ENCODE assay signal across 10 cellular contexts in genomic region chr20:43389839-43390626, GRCh38.
DNase-seq lines count a peak whose midpoint lies in the region; TF ChIP-seq lines count a peak whose summit lies in the region.
"Had no signal": no experiment of that assay in that cellular context is flagged by ENCODE, and none has a peak within 500 bp of the region (broad histone marks: within the 10 kb centered on the region; RNA-seq: fewer than 3 reads in every experiment).

No MANE protein-coding gene starts in this region.

- H3K4me3 ChIP-seq in neuronal stem cell (ENCODE audit: low read length in 2 of 2) = no peak overlapping the region

- no peak overlapping the region for H4K91ac ChIP-seq in H9 (ENCODE audit: insufficient read length, low read depth, low read length)
- no peak overlapping the region for H4K91ac ChIP-seq in neuronal stem cell (ENCODE audit: low read depth, low read length, poor library complexity)

- no peak overlapping the region for H2BK15ac ChIP-seq in H9 (ENCODE audit: low read depth, low read length)
- peak overlapping the region; percentile 37 for H2BK15ac ChIP-seq in neuronal stem cell (ENCODE audit: low read length)

- H3K27ac Mint-ChIP-seq in H9 = no peak overlapping the region
- H3K27ac Mint-ChIP-seq: activated naive CD8-positive, alpha-beta T cell treated with anti-CD3 and anti-CD28 coated beads, Interleukin-2, amount 10 ng/mL, durations not matched to agents 7 days and 5 days had no signal

- H4K8ac ChIP-seq in H9 (replicated peaks; ENCODE audit: insufficient read length, low read depth, low read length) = no peak overlapping the region
- no peak overlapping the region for H4K8ac ChIP-seq in neuronal stem cell (ENCODE audit: low read depth, low read length)

- H3K9ac ChIP-seq in H9 (ENCODE audit: extremely low read depth, insufficient read length, low read length) (no peak overlapping the region), neuronal stem cell (ENCODE audit: low read depth, low read length, poor library complexity) (no peak overlapping the region)

- no peak overlapping the region for H3K56ac ChIP-seq in H9 (ENCODE audit: insufficient read length, low read depth, low read length)

- no peak overlapping the region for H3K4ac ChIP-seq in H9 (ENCODE audit: low read depth, low read length)
- H3K4ac ChIP-seq in neuronal stem cell (ENCODE audit: low read length) = peak overlapping the region; percentile 53

- no peak overlapping the region for H3T11ph ChIP-seq in H9 (ENCODE audit: low read length)

- H4K5ac ChIP-seq in H9 (ENCODE audit: insufficient read length, low read depth, low read length) = no peak overlapping the region

- H2BK5ac ChIP-seq in H9 (ENCODE audit: insufficient read length, low read length) = no peak overlapping the region
- no peak overlapping the region for H2BK5ac ChIP-seq in neuronal stem cell (ENCODE audit: low read length)

- H2BK120ac ChIP-seq in H9 (ENCODE audit: low read depth, low read length, poor library complexity, severe bottlenecking) (no peak overlapping the region), neuronal stem cell (ENCODE audit: low read depth, low read length) (no peak overlapping the region)

- H3K79me1 ChIP-seq in H9 (ENCODE audit: insufficient read depth, low read depth, low read length, poor library complexity, severe bottlenecking) (no peaks in the 10 kb centered on the region), neuronal stem cell (ENCODE audit: low read depth, low read length) (no peaks in the 10 kb centered on the region)

- no peak overlapping the region for H3K27ac ChIP-seq in H9 (ENCODE audit: insufficient read length, low read depth, low read length)
- no peak overlapping the region for H3K27ac ChIP-seq in neuronal stem cell (replicated peaks; ENCODE audit: low read length)

- no peak overlapping the region for H2BK20ac ChIP-seq in H9 (ENCODE audit: low read depth, low read length, poor library complexity, severe bottlenecking)

- peaks cover 3% of the 10 kb centered on the region for H4K20me1 ChIP-seq in H9 (ENCODE audit: control insufficient read depth, insufficient read depth, insufficient read length)

- no peaks in the 10 kb centered on the region; a peak in 1 of 5 replicates for H3K9me3 Mint-ChIP-seq in H9

- no peaks in the 10 kb centered on the region for H3K79me2 ChIP-seq in H9 (ENCODE audit: insufficient read depth, low read length)

- H3K27me3 ChIP-seq in H9 (ENCODE audit: insufficient read depth, low read length) (no peaks in the 10 kb centered on the region), neuronal stem cell (ENCODE audit: control insufficient read depth in 3 of 3, insufficient read depth in 3 of 3, low read depth in 1 of 3, low read length in 3 of 3) (peaks cover 0 to 3% (median 0%) of the 10 kb centered on the region in 3 experiments)

- H2AK5ac ChIP-seq in H9 (ENCODE audit: insufficient read length, low read length) = no peak overlapping the region
- H2AK5ac ChIP-seq in neuronal stem cell (ENCODE audit: low read depth, low read length) = peak overlapping the region; percentile 81

- 0 out of 5 replicates have a peak overlapping the region, but pooled peaks of 1 of the 2 experiments have one; percentile 32 for H3K4me3 Mint-ChIP-seq in H9
- H3K4me3 Mint-ChIP-seq: activated naive CD8-positive, alpha-beta T cell treated with anti-CD3 and anti-CD28 coated beads, Interleukin-2, amount 10 ng/mL, durations not matched to agents 7 days and 5 days had no signal

- peaks cover 10% of the 10 kb centered on the region for H3K27me3 Mint-ChIP-seq in H9 (ENCODE audit: low read depth)

- no CpG with 5 or more reads among the region's 26 CpGs for WGBS in H9 (ENCODE audit: extremely low coverage, insufficient read length, low lambda C conversion rate)
- WGBS in neuronal stem cell (ENCODE audit: extremely low coverage in 2 of 2, insufficient read length in 2 of 2, insufficient replicate concordance in 1 of 2), 2 donors = no CpG with 5 or more reads among the region's 26 CpGs

- H2AFZ ChIP-seq in H9 (ENCODE audit: low read length) = no peak overlapping the region
- H2AFZ ChIP-seq in neuronal stem cell (ENCODE audit: low read length) = no peak overlapping the region

- H3K9me3 ChIP-seq in H9 (ENCODE audit: control insufficient read depth, low read depth, low read length) (no peaks in the 10 kb centered on the region), neuronal stem cell (replicated peaks in 1 of 2; ENCODE audit: control insufficient read depth in 2 of 2, insufficient read depth in 1 of 2, low read depth in 1 of 2, low read length in 2 of 2) (no peaks in the 10 kb centered on the region)

- peak; percentile 22 for DNase-seq in NCI-H748 (lab: John Stamatoyannopoulos, UW; ENCODE audit: unreplicated experiment)
- no peak for DNase-seq in NCI-H748 treated with DMSO at 0.1 percent for 48 hours (lab: John Stamatoyannopoulos, UW)
- DNase-seq in H9 = peak; percentile 67
- DNase-seq in ecto neural progenitor cell (ENCODE audit: low spot score) = peak; percentile 75
- DNase-seq in neuronal stem cell (ENCODE audit: low spot score) = peak; percentile 26
- DNase-seq in HK-2 (ENCODE audit: unreplicated experiment) = no peak
- no peak for DNase-seq in NCI-H2107 (lab: John Stamatoyannopoulos, UW)
- no peak for DNase-seq in DMS53 treated with DMSO at 0.1 percent for 48 hours (lab: John Stamatoyannopoulos, UW; ENCODE audit: unreplicated experiment)
- DNase-seq: activated naive CD8-positive, alpha-beta T cell treated with anti-CD3 and anti-CD28 coated beads, Interleukin-2, amount 10 ng/mL, durations not matched to agents 7 days and 5 days; stimulated activated CD4-positive, alpha-beta T cell treated with anti-CD3 and anti-CD28 coated beads, Interleukin-12 subunit alpha, Interleukin-12 subunit beta, amount 100 ng/mL, for 4 hours had no signal

- no peaks in the 10 kb centered on the region for H3K23me2 ChIP-seq in H9 (ENCODE audit: insufficient read length, low read depth, low read length, poor library complexity, severe bottlenecking)

- H2BK12ac ChIP-seq in H9 (ENCODE audit: insufficient read length, low read depth, low read length) = no peak overlapping the region
- peak overlapping the region; percentile 31 for H2BK12ac ChIP-seq in neuronal stem cell (ENCODE audit: low read length)

- H3K36me3 Mint-ChIP-seq in H9 (ENCODE audit: insufficient read depth in 1 of 3, low read depth in 3 of 3) = no peaks in the 10 kb centered on the region
- H3K36me3 Mint-ChIP-seq: activated naive CD8-positive, alpha-beta T cell treated with anti-CD3 and anti-CD28 coated beads, Interleukin-2, amount 10 ng/mL, durations not matched to agents 7 days and 5 days had no signal

- no peaks in the 10 kb centered on the region for H3K4me1 ChIP-seq in H9 (ENCODE audit: insufficient read depth, low read length)
- H3K4me1 ChIP-seq in neuronal stem cell (ENCODE audit: control insufficient read depth in 2 of 2, insufficient read depth in 1 of 2, low read depth in 1 of 2, low read length in 2 of 2) = peaks cover 0 to 4% of the 10 kb centered on the region in 2 donors

- H3K14ac ChIP-seq in H9 (ENCODE audit: insufficient read depth, low read length) = no peak overlapping the region
- peak overlapping the region; percentile 38 for H3K14ac ChIP-seq in neuronal stem cell (ENCODE audit: low read length)

- no peaks in the 10 kb centered on the region for H3K36me3 ChIP-seq in neuronal stem cell (replicated peaks in 1 of 2; ENCODE audit: control insufficient read depth in 2 of 2, insufficient read depth in 2 of 2, low read length in 2 of 2)

- peak; percentile 97 for TF ChIP-seq CTCF in H9 (conservative IDR thresholded peaks at IDR 0.05)

- H3K4me1 Mint-ChIP-seq in H9 = peaks cover 2 to 7% of the 10 kb centered on the region in 2 experiments; a peak in 1 of 4 replicates
- H3K4me1 Mint-ChIP-seq: activated naive CD8-positive, alpha-beta T cell treated with anti-CD3 and anti-CD28 coated beads, Interleukin-2, amount 10 ng/mL, durations not matched to agents 7 days and 5 days had no signal

- H3K23ac ChIP-seq in H9 (ENCODE audit: insufficient read length, low read depth, low read length) (no peak overlapping the region), neuronal stem cell (ENCODE audit: low read depth, low read length, poor library complexity) (peak overlapping the region; percentile 89)

- H3K18ac ChIP-seq in H9 (ENCODE audit: insufficient read length, low read depth, low read length) = no peak overlapping the region
- H3K18ac ChIP-seq in neuronal stem cell (ENCODE audit: low read length) = peak overlapping the region; percentile 91

- H3K4me2 ChIP-seq in H9 (ENCODE audit: insufficient read depth, insufficient read length, low read length) (no peak overlapping the region), neuronal stem cell (ENCODE audit: insufficient read depth, low read length, poor library complexity, severe bottlenecking) (peak overlapping the region; percentile 33)

Comparison
In these comparisons a context has a peak if more than half of its experiments do, and no peak if none do; other contexts are left out.
1. DNase-seq: peak in NCI-H748 (single experiment), H9 (single experiment), ecto neural progenitor cell (single experiment) and neuronal stem cell (single experiment); none in NCI-H748 treated with DMSO at 0.1 percent for 48 hours (single experiment), HK-2 (single experiment), NCI-H2107 (single experiment) and DMS53 treated with DMSO at 0.1 percent for 48 hours (single experiment).